Comparison of ENCODE assay signal across 9 cellular contexts in the genomic region with DNA sequence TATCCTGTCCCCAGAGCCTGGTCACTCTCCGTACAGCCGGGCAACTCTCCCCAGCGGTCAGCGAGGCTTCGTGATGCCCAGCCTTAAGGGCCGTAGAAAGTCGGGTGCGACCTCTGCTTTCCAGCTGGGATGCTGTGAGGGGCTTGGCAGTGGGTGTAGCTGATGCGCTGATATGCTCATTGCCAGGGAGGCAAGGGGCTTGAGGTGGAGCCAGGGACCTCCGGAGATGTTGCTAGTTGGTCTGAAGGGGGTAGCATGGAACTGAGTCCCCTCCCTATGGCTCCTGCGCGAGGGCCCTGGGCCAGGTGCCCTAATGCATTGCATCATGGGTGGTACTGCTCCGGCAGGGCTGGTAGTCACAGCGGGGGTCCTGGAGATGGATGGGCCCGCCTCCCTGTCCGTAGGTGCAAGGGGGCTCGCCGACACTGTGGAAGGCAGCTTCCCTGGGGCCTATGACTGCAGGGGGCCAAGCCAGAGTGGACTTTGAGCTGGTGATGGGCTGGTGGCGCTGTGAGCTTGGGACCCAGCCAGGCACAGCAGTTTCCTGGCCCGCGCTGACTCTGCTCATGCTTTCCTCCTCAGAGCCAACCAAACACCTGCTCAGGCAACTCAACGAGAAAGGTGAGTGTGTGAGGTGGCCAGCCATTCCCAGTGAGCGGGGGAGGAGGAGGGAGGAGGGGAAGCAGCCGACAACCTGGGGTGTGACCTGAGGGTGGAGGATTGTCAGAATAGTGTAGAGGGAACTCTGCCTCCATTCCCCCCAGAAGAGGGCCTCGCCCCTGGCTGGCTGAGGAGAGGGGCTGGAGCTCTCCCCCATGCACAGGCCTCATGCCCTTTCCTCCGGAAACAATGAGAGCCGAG. TPM values are rescaled to one million over a fixed set of nuclear protein-coding genes. Genes with fewer than 3 reads are reported as not detected.
A peak's percentile ranks its signal among the peaks of the same experiment; 100 is the strongest.
DNase-seq lines count a peak whose midpoint lies in the region; ATAC-seq and TF ChIP-seq lines count a peak whose summit lies in the region.
"Had no signal": no experiment of that assay in that cellular context is flagged by ENCODE, and none has a peak within 500 bp of the region (broad histone marks: within the 10 kb centered on the region; RNA-seq: fewer than 3 reads in every experiment).

No MANE protein-coding gene starts in this region.

- H3K9ac ChIP-seq in PC-3 (ENCODE audit: low read length): no peak overlapping the region

- no peak overlapping the region for H3K27ac Mint-ChIP-seq in activated CD4-positive, alpha-beta memory T cell treated with anti-CD3 and anti-CD28 coated beads, Interleukin-2, amount 10 ng/mL, durations not matched to agents 7 days and 5 days

- H3K9me3 Mint-ChIP-seq in activated CD4-positive, alpha-beta memory T cell treated with anti-CD3 and anti-CD28 coated beads, Interleukin-2, amount 10 ng/mL, durations not matched to agents 7 days and 5 days: no peaks in the 10 kb centered on the region

- DNase-seq in NCI-H1417 (lab: John Stamatoyannopoulos, UW): peak; percentile 16 to 64 (median 51)
- DNase-seq in NCI-H1417 treated with DMSO at 0.1 percent for 48 hours (lab: John Stamatoyannopoulos, UW): no peak
- DNase-seq in PC-3: no peak
- peak; percentile 94 for DNase-seq in thyroid gland
- no peak for DNase-seq in activated CD4-positive, alpha-beta memory T cell treated with anti-CD3 and anti-CD28 coated beads, Interleukin-2, amount 10 ng/mL, durations not matched to agents 7 days and 5 days
- no peak for DNase-seq in activated CD8-positive, alpha-beta memory T cell treated with anti-CD3 and anti-CD28 coated beads, Interleukin-2, amount 50 U/mL, for 4 hours
- DNase-seq: activated T-cell treated with anti-CD3 and anti-CD28 coated beads, Interleukin-2, amount 50 U/mL, for 1 hour had no signal

- no peaks in the 10 kb centered on the region for H3F3A ChIP-seq in PC-3 (ENCODE audit: low read length, unreplicated experiment)

- H3K4me1 ChIP-seq in PC-3 (ENCODE audit: insufficient read depth, low read length): no peaks in the 10 kb centered on the region
- peaks cover 39 to 51% of the 10 kb centered on the region in 2 donors for H3K4me1 ChIP-seq in thyroid gland

- ATAC-seq in PC-3 (no peak), GM19463 (IDR thresholded peaks at IDR 0.05; ENCODE audit: unreplicated experiment) (no peak)

- H3K9me2 ChIP-seq in PC-3 (replicated peaks; ENCODE audit: low read length): no peaks in the 10 kb centered on the region

- H3K27me3 Mint-ChIP-seq in activated CD4-positive, alpha-beta memory T cell treated with anti-CD3 and anti-CD28 coated beads, Interleukin-2, amount 10 ng/mL, durations not matched to agents 7 days and 5 days: no peaks in the 10 kb centered on the region

- no peaks in the 10 kb centered on the region for H4K20me1 ChIP-seq in PC-3 (ENCODE audit: low read length)

- H3K9me3 ChIP-seq in PC-3 (ENCODE audit: low read length) (no peaks in the 10 kb centered on the region), thyroid gland (no peaks in the 10 kb centered on the region)

- no peaks in the 10 kb centered on the region for H3K79me2 ChIP-seq in PC-3 (ENCODE audit: low read length)

- WGBS in thyroid gland, 2 donors: 60 to 66% methylated on average over 14 to 25 of the region's 27 CpGs

- H2AFZ ChIP-seq in PC-3 (ENCODE audit: low read length): no peak overlapping the region

- H3K27ac ChIP-seq in PC-3 (ENCODE audit: low read length) (no peak overlapping the region), layer of hippocampus (ENCODE audit: low read depth, low read length) (peak overlapping the region; percentile 71), thyroid gland (peak overlapping the region; percentile 73 to 88 (median 83))

- H3K4me2 ChIP-seq in PC-3 (ENCODE audit: low read length): no peak overlapping the region

- H3K4me3 Mint-ChIP-seq in activated CD4-positive, alpha-beta memory T cell treated with anti-CD3 and anti-CD28 coated beads, Interleukin-2, amount 10 ng/mL, durations not matched to agents 7 days and 5 days: no peak overlapping the region

- TF ChIP-seq POLR2A in thyroid gland (IDR thresholded peaks at IDR 0.05): peak in 1 of 2 donors; percentile 41

- TF ChIP-seq CTCF in PC-3 (conservative IDR thresholded peaks at IDR 0.05; ENCODE audit: low read depth, low read length): peak; percentile 26; the same call in 1 of the 2 replicates
- TF ChIP-seq CTCF in thyroid gland (IDR thresholded peaks at IDR 0.05): peak in 4 of 6 experiments; percentile 11 to 38 (median 22)

- H3K4me3 ChIP-seq in PC-3 (ENCODE audit: low read length): no peak overlapping the region
- H3K4me3 ChIP-seq in thyroid gland (replicated peaks in 1 of 3): no peak overlapping the region

- peaks cover 85% of the 10 kb centered on the region for H3K36me3 Mint-ChIP-seq in activated CD4-positive, alpha-beta memory T cell treated with anti-CD3 and anti-CD28 coated beads, Interleukin-2, amount 10 ng/mL, durations not matched to agents 7 days and 5 days (ENCODE audit: low read depth)

- POLR2A ChIA-PET in PC-3 (lab: Charles Lee; ENCODE audit: unreplicated experiment): no interaction called here
- POLR2A ChIA-PET in activated CD4-positive, alpha-beta memory T cell treated with anti-CD3 and anti-CD28 coated beads, Interleukin-2, amount 10 ng/mL, durations not matched to agents 7 days and 5 days (lab: Charles Lee): interaction anchor here (3.1 kb wide), 1 partner anchor 13 kb away, joined by 29 read pairs; no protein-coding TSS in a partner anchor

- H3K27me3 ChIP-seq in PC-3 (ENCODE audit: low read length) (no peaks in the 10 kb centered on the region), layer of hippocampus (ENCODE audit: control insufficient read depth, insufficient read depth, low read length) (no peaks in the 10 kb centered on the region), thyroid gland (no peaks in the 10 kb centered on the region)

- no TSS peak for BruUV-seq in PC-3 (replicated peaks; lab: Mats Ljungman, UMichigan)

- H3K4me1 Mint-ChIP-seq in activated CD4-positive, alpha-beta memory T cell treated with anti-CD3 and anti-CD28 coated beads, Interleukin-2, amount 10 ng/mL, durations not matched to agents 7 days and 5 days: peaks cover 32% of the 10 kb centered on the region

- CTCF ChIA-PET in PC-3 (lab: Charles Lee): no interaction called here
- CTCF ChIA-PET in activated CD4-positive, alpha-beta memory T cell treated with anti-CD3 and anti-CD28 coated beads, Interleukin-2, amount 10 ng/mL, durations not matched to agents 7 days and 5 days (lab: Charles Lee): no interaction called here

- intact Hi-C loops in PC-3 (cut with micrococcal nuclease): no loop called here
- intact Hi-C loops in thyroid gland (cut with DNase I): no loop called here

- peaks cover 49% of the 10 kb centered on the region for H3K36me3 ChIP-seq in PC-3 (ENCODE audit: low read depth, low read length)
- peaks cover 26 to 29% of the 10 kb centered on the region in 2 donors for H3K36me3 ChIP-seq in thyroid gland

RNA-seq across cellular contexts. Expression of gene PLEKHG3, which starts 32.3 kb away (rescaled TPM):
- total RNA-seq in PC-3 (2014; rRNA removed) (49.6 and 64.0 TPM in 2 replicates), thyroid gland (10 to 100 TPM; 41.0 to 83.0 (median 54.6) TPM)
- 100 to 1,000 TPM; 126 to 133 TPM for total RNA-seq in activated CD4-positive, alpha-beta memory T cell treated with anti-CD3 and anti-CD28 coated beads, Interleukin-2, amount 10 ng/mL, durations not matched to agents 7 days and 5 days

Comparison
In these comparisons a context has a peak if more than half of its experiments do, and no peak if none do; other contexts are left out.
1. DNase-seq: peak in NCI-H1417 (3 of 3) and thyroid gland (2 of 2); none in NCI-H1417 treated with DMSO at 0.1 percent for 48 hours (single experiment), PC-3 (single experiment), activated CD4-positive, alpha-beta memory T cell treated with anti-CD3 and anti-CD28 coated beads, Interleukin-2, amount 10 ng/mL, durations not matched to agents 7 days and 5 days (single experiment) and activated CD8-positive, alpha-beta memory T cell treated with anti-CD3 and anti-CD28 coated beads, Interleukin-2, amount 50 U/mL, for 4 hours (single experiment).